Comparison of ENCODE assay signal across 22 cellular contexts in genomic region chr14:74346341-74346740, GRCh38. TPM values are rescaled to one million over a fixed set of nuclear protein-coding genes. Genes with fewer than 3 reads are reported as not detected.
"Had no signal": no experiment of that assay in that cellular context is flagged by ENCODE, and none has a peak within 500 bp of the region (broad histone marks: within the 10 kb centered on the region; RNA-seq: fewer than 3 reads in every experiment).

No MANE protein-coding gene starts in this region.

- H3K4me1 Mint-ChIP-seq: activated T-helper 17 cell treated with anti-CD3 and anti-CD28 coated beads, Interleukin-2, amount 50 U/mL, for 72 hours had no signal

- H3K27me3 ChIP-seq: ascending aorta, breast epithelium had no signal

- DNase-seq: activated CD4-positive, alpha-beta T cell treated with anti-CD3 and anti-CD28 coated beads, Interleukin-2, amount 50 U/mL, for 1 hour; activated naive CD4-positive, alpha-beta T cell treated with Interleukin-2 at 50 U/mL for 16 hours; dermis blood vessel endothelial cell; erythroblast; gastrocnemius medialis; heart left ventricle; midbrain; right cardiac atrium; stimulated activated naive CD8-positive, alpha-beta T cell treated with anti-CD3 and anti-CD28 coated beads, Interleukin-15, Interleukin-2, amounts not matched to agents 100 U/mL and 50 U/mL, for 24 hours; T-helper 9 cell; transverse colon had no signal

- H3K27ac ChIP-seq: ascending aorta, breast epithelium, gastrocnemius medialis, heart left ventricle, prostate gland, transverse colon had no signal

- H3K4me3 Mint-ChIP-seq: activated T-helper 17 cell treated with anti-CD3 and anti-CD28 coated beads, Interleukin-2, amount 50 U/mL, for 72 hours had no signal

- H3K27ac Mint-ChIP-seq: activated T-helper 17 cell treated with anti-CD3 and anti-CD28 coated beads, Interleukin-2, amount 50 U/mL, for 72 hours had no signal

- H3K36me3 ChIP-seq: ascending aorta, breast epithelium, gastrocnemius medialis, heart left ventricle, prostate gland, transverse colon had no signal

- H3K9me3 Mint-ChIP-seq: activated T-helper 17 cell treated with anti-CD3 and anti-CD28 coated beads, Interleukin-2, amount 50 U/mL, for 72 hours had no signal

- ATAC-seq: activated CD4-positive, CD25-positive, alpha-beta regulatory T cell treated with anti-CD3 and anti-CD28 coated beads, Interleukin-2, amount 50 U/mL, for 24 hours; activated T-helper 17 cell treated with anti-CD3 and anti-CD28 coated beads, Interleukin-2, amount 50 U/mL, for 72 hours; gastrocnemius medialis; heart left ventricle; right cardiac atrium; stimulated activated naive CD8-positive, alpha-beta T cell treated with anti-CD3 and anti-CD28 coated beads, Interleukin-15, Interleukin-2, amounts not matched to agents 100 U/mL and 50 U/mL, for 24 hours had no signal

- H3K4me3 ChIP-seq: ascending aorta, breast epithelium, gastrocnemius medialis, heart left ventricle, lung, prostate gland, smooth muscle cell, transverse colon had no signal

- H3K9me3 ChIP-seq: ascending aorta, breast epithelium, gastrocnemius medialis, heart left ventricle, prostate gland, transverse colon had no signal

- H3K4me1 ChIP-seq: ascending aorta, breast epithelium, gastrocnemius medialis, heart left ventricle, prostate gland had no signal

RNA-seq across cellular contexts. Expression of gene VRTN, which starts 1.9 kb away (rescaled TPM):
- total RNA-seq: activated T-helper 17 cell treated with anti-CD3 and anti-CD28 coated beads, Interleukin-2, amount 50 U/mL, for 72 hours; ascending aorta; breast epithelium; cerebellum; dermis blood vessel endothelial cell; gastrocnemius medialis; heart left ventricle; myocyte; osteoblast; right cardiac atrium; smooth muscle cell; transverse colon had no signal
- polyA plus RNA-seq: heart left ventricle, lung, neural cell, right cardiac atrium, smooth muscle cell had no signal
